In the genomic region with DNA sequence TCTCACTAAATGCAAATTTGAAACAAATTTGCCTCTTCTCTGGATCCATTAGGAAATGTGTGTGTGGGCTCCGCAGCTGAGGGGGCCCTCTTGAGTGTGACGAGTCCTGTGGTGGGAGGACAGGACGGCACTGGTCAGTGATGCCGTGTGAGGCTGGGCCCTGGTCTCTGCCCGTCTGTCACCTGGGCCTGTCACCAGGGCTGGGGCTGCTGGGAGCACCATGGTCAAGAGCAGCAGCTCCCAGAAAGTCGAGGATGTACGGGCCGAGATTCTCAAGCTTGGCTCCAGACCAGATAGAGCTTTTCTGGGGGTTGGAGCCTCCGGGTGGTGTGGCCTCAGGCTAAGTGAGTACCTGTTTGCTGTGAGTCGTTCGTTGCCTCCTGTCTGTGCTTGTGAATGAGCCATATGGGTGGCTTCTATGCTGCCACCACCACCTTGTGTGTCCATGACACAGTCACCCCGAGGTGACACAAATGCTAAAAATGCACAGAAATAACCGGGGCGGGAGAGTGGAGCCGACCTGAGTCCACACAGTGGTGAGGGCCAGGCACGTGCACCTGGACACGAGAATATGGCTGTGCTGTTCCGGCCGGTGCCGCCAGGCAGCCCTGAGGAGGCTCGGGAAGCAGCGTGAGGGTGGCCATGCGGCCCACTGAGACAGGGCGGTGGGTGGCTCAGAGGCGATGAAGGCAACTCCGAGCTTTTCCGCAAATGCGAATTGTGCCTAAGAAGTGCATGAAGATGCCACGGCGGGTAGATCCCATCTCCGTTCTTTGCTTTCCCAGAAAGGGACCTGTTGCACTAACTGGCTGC, we compare ENCODE assay signal across 24 cellular contexts. TPM values are rescaled to one million over a fixed set of nuclear protein-coding genes. Genes with fewer than 3 reads are reported as not detected.
A peak's percentile ranks its signal among the peaks of the same experiment; 100 is the strongest.
DNase-seq lines count a peak whose midpoint lies in the region; ATAC-seq lines count a peak whose summit lies in the region.
"Had no signal": no experiment of that assay in that cellular context is flagged by ENCODE, and none has a peak within 500 bp of the region (broad histone marks: within the 10 kb centered on the region; RNA-seq: fewer than 3 reads in every experiment).

No MANE protein-coding gene starts in this region.

- H3K9ac ChIP-seq in SK-N-MC (ENCODE audit: insufficient read length) = no peak overlapping the region

- no peaks in the 10 kb centered on the region for H3K9me3 ChIP-seq in SK-N-MC (ENCODE audit: low read depth, low read length)
- H3K9me3 ChIP-seq: gastrocnemius medialis, MG63 had no signal

- H3K36me3 Mint-ChIP-seq in activated CD4-positive, alpha-beta T cell treated with anti-CD3 and anti-CD28 coated beads for 36 hours (ENCODE audit: low read depth) = peaks cover 59% of the 10 kb centered on the region

- intact Hi-C loops in activated CD4-positive, alpha-beta T cell treated with anti-CD3 and anti-CD28 coated beads for 36 hours (cut with DNase I, micrococcal nuclease) = loop anchor here in 1 of 2 experiments (10.0 kb wide), 1 partner anchor 575 kb away; a partner anchor contains a TSS

- peaks cover 5% of the 10 kb centered on the region for H3K4me1 Mint-ChIP-seq in activated CD4-positive, alpha-beta T cell treated with anti-CD3 and anti-CD28 coated beads for 36 hours
- H3K4me1 Mint-ChIP-seq: B cell had no signal

- peak; percentile 5 for ATAC-seq in activated CD4-positive, alpha-beta T cell treated with anti-CD3 and anti-CD28 coated beads for 36 hours
- ATAC-seq in GM21717 (IDR thresholded peaks at IDR 0.05; ENCODE audit: unreplicated experiment) (no peak), HG03342 (IDR thresholded peaks at IDR 0.05; ENCODE audit: unreplicated experiment) (no peak)
- ATAC-seq: gastrocnemius medialis had no signal

- POLR2A ChIA-PET in activated CD4-positive, alpha-beta T cell treated with anti-CD3 and anti-CD28 coated beads for 36 hours (lab: Charles Lee) = interaction anchor here (0.6 to 1.0 kb wide), 2 partner anchors 41 to 298 kb away, joined by 3 to 5 read pairs; no protein-coding TSS in a partner anchor

- no peaks in the 10 kb centered on the region for H3K27me3 Mint-ChIP-seq in activated CD4-positive, alpha-beta T cell treated with anti-CD3 and anti-CD28 coated beads for 36 hours
- H3K27me3 Mint-ChIP-seq: activated CD4-positive, alpha-beta memory T cell treated with anti-CD3 and anti-CD28 coated beads, Interleukin-2, amount 10 ng/mL, durations not matched to agents 7 days and 5 days; B cell; IgD-negative memory B cell had no signal

- no peak for DNase-seq in activated CD4-positive, alpha-beta T cell treated with anti-CD3 and anti-CD28 coated beads for 36 hours
- DNase-seq in activated CD4-positive, alpha-beta T cell treated with anti-CD3 and anti-CD28 coated beads for 48 hours = no peak
- peak; percentile 55 for DNase-seq in ELR (ENCODE audit: low read depth)
- DNase-seq in SK-N-MC (ENCODE audit: low read depth, low spot score) = no peak
- peak; percentile 65 for DNase-seq in islet precursor cell
- no peak for DNase-seq in caudate nucleus (lab: John Stamatoyannopoulos, UW)
- DNase-seq: 8988T; activated CD4-positive, alpha-beta memory T cell treated with anti-CD3 and anti-CD28 coated beads, Interleukin-2, amount 10 ng/mL, durations not matched to agents 7 days and 5 days; activated naive CD4-positive, alpha-beta T cell treated with Interleukin-2 at 50 U/mL for 16 hours; activated T-cell treated with anti-CD3 and anti-CD28 coated beads for 4 hours; anterior cingulate cortex; cerebellar nuclear complex; gastrocnemius medialis; MG63; NCI-H1436; NCI-H510A; occipital lobe; WERI-Rb-1 had no signal

- H3K4me3 Mint-ChIP-seq in activated CD4-positive, alpha-beta T cell treated with anti-CD3 and anti-CD28 coated beads for 36 hours = no peak overlapping the region
- H3K4me3 Mint-ChIP-seq: activated CD4-positive, alpha-beta memory T cell treated with anti-CD3 and anti-CD28 coated beads, Interleukin-2, amount 10 ng/mL, durations not matched to agents 7 days and 5 days; B cell; T-helper 2 cell treated with Interferon-gamma antibody and Interleukin-4, amounts not matched to agents 5 μg/mL and 100 μg/mL, for 36 hours had no signal

- no peak overlapping the region for H3K27ac Mint-ChIP-seq in activated CD4-positive, alpha-beta T cell treated with anti-CD3 and anti-CD28 coated beads for 36 hours
- H3K27ac Mint-ChIP-seq: activated CD4-positive, alpha-beta memory T cell treated with anti-CD3 and anti-CD28 coated beads, Interleukin-2, amount 10 ng/mL, durations not matched to agents 7 days and 5 days; B cell; T-helper 2 cell treated with Interferon-gamma antibody and Interleukin-4, amounts not matched to agents 5 μg/mL and 100 μg/mL, for 36 hours had no signal

- H3K36me3 ChIP-seq in SK-N-MC (ENCODE audit: insufficient read depth, low read length) = peaks cover 69% of the 10 kb centered on the region

- H3K27ac ChIP-seq in SK-N-MC = peak overlapping the region; percentile 78
- H3K27ac ChIP-seq in caudate nucleus (ENCODE audit: low read depth, low read length) = no peak overlapping the region
- H3K27ac ChIP-seq: gastrocnemius medialis, WERI-Rb-1 had no signal

- no peak overlapping the region for H3K4me3 ChIP-seq in SK-N-MC
- H3K4me3 ChIP-seq: gastrocnemius medialis, lung, MG63 had no signal

- H3K9me3 Mint-ChIP-seq in activated CD4-positive, alpha-beta T cell treated with anti-CD3 and anti-CD28 coated beads for 36 hours (ENCODE audit: low read depth) = no peaks in the 10 kb centered on the region
- H3K9me3 Mint-ChIP-seq: activated CD4-positive, alpha-beta memory T cell treated with anti-CD3 and anti-CD28 coated beads, Interleukin-2, amount 10 ng/mL, durations not matched to agents 7 days and 5 days; IgD-negative memory B cell; T-helper 2 cell treated with Interferon-gamma antibody and Interleukin-4, amounts not matched to agents 5 μg/mL and 100 μg/mL, for 36 hours had no signal

- CTCF ChIA-PET in activated CD4-positive, alpha-beta T cell treated with anti-CD3 and anti-CD28 coated beads for 36 hours (lab: Charles Lee) = interaction anchor here (0.6 kb wide), 1 partner anchor 526 kb away, joined by 3 read pairs; no protein-coding TSS in a partner anchor

RNA-seq across cellular contexts. Expression of a gene that starts 8.7 kb away (rescaled TPM):
- total RNA-seq in activated CD4-positive, alpha-beta T cell treated with anti-CD3 and anti-CD28 coated beads for 36 hours = 10 to 100 TPM; 65.6 to 74.0 TPM

RNA-seq across cellular contexts. Expression of a gene that starts 32.0 kb away (rescaled TPM):
- total RNA-seq in activated CD4-positive, alpha-beta T cell treated with anti-CD3 and anti-CD28 coated beads for 36 hours = 10 to 100 TPM; 12.2 to 14.3 TPM

RNA-seq across cellular contexts. Expression of a gene that starts 32.2 kb away (rescaled TPM):
- 100 to 1,000 TPM; 121 to 124 TPM for total RNA-seq in activated CD4-positive, alpha-beta T cell treated with anti-CD3 and anti-CD28 coated beads for 36 hours

RNA-seq across cellular contexts. Expression of a gene that starts 42.3 kb away (rescaled TPM):
- total RNA-seq in activated CD4-positive, alpha-beta T cell treated with anti-CD3 and anti-CD28 coated beads for 36 hours = 100 to 1,000 TPM; 110 to 111 TPM

Comparison
In these comparisons a context has a peak if more than half of its experiments do, and no peak if none do; other contexts are left out.
1. DNase-seq: peak in ELR (single experiment) and islet precursor cell (single experiment); none in activated CD4-positive, alpha-beta T cell treated with anti-CD3 and anti-CD28 coated beads for 36 hours (single experiment), activated CD4-positive, alpha-beta T cell treated with anti-CD3 and anti-CD28 coated beads for 48 hours (single experiment), SK-N-MC (single experiment) and caudate nucleus (0 of 61).